Comparison of ENCODE assay signal across 8 cellular contexts in the genomic region with DNA sequence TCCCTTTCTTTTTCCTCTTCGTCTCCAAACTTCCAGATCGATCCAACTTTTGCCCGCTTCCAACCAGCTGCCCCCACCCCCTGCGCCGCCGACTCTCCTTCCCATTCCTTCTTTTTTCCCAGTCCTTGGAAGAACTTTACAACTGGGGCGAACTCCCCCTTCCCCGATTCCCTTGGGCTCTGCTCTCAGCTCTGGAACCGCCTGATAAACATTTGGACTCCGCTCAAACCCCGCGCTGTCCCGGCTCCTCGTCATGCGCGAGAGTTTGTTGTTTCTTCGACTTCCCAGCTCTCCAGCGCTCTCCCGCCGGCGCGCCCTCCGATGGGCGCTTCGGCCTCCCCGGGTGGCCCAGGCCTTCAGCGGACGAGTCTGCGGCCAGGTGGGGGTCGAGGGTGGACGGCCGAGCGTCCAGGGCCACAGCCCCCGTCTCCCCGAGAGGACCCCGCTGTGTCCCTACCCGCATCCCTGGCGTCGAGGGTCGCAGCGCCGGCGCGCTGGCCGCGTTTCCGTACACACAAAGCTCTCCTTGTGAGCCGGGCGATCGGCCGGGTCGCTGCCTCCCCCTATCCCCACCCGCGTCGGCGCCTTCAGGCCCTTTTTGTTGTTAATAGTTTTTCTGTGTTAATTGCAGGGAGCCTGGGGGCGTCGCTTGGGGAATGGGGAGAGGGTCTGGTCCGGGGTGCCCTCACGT. TPM values are rescaled to one million over a fixed set of nuclear protein-coding genes. Genes with fewer than 3 reads are reported as not detected.
A peak's percentile ranks its signal among the peaks of the same experiment; 100 is the strongest.
DNase-seq lines count a peak whose midpoint lies in the region; ATAC-seq and TF ChIP-seq lines count a peak whose summit lies in the region.

No MANE protein-coding gene starts in this region.

- H3K18ac ChIP-seq in mesenchymal stem cell (ENCODE audit: low read depth in 1 of 2, low read length in 2 of 2): peak overlapping the region; percentile 95 to 98

- no peak overlapping the region for H2BK12ac ChIP-seq in mesenchymal stem cell (ENCODE audit: low read length in 2 of 2)

- peak overlapping the region; percentile 96 for H2BK5ac ChIP-seq in mesenchymal stem cell (ENCODE audit: low read depth, low read length, poor library complexity, severe bottlenecking)

- H2AK5ac ChIP-seq in mesenchymal stem cell (ENCODE audit: low read length, severe bottlenecking): peak overlapping the region; percentile 34

- no peak overlapping the region for H2AFZ ChIP-seq in mesenchymal stem cell (ENCODE audit: low read depth, low read length)

- peak overlapping the region; percentile 93 for H2BK120ac ChIP-seq in mesenchymal stem cell (ENCODE audit: low read depth, low read length)

- no peaks in the 10 kb centered on the region for H3K9me3 Mint-ChIP-seq in type B pancreatic cell

- H3K23ac ChIP-seq in mesenchymal stem cell (ENCODE audit: low read length in 2 of 2): peak overlapping the region in 1 of 2 experiments; percentile 91

- DNase-seq in ELR (ENCODE audit: low read depth) (peak; percentile 60), NCI-H69 (lab: John Stamatoyannopoulos, UW) (peak; percentile 32), mesenchymal stem cell (peak; percentile 73), type B pancreatic cell (ENCODE audit: extremely low spot score, unreplicated experiment) (no peak), GM13976 (ENCODE audit: low spot score) (no peak)

- H3K79me1 ChIP-seq in mesenchymal stem cell (replicated peaks; ENCODE audit: low read length, poor library complexity, severe bottlenecking): peaks cover 7% of the 10 kb centered on the region

- H3K27me3 Mint-ChIP-seq in type B pancreatic cell: no peaks in the 10 kb centered on the region

- H3K36me3 ChIP-seq in duodenal mucosa (ENCODE audit: control insufficient read depth in 1 of 2, insufficient read depth in 2 of 2, low read length in 2 of 2) (peaks cover 11 to 31% of the 10 kb centered on the region in 2 donors), mesenchymal stem cell (ENCODE audit: control insufficient read depth in 1 of 2, insufficient read depth in 2 of 2, low read depth in 1 of 2, low read length in 2 of 2) (peaks cover 41 to 62% of the 10 kb centered on the region in 2 experiments)

- H3K9ac ChIP-seq in duodenal mucosa (ENCODE audit: low read depth in 1 of 2, low read length in 2 of 2) (peak overlapping the region; percentile 95 to 97), mesenchymal stem cell (ENCODE audit: low read length) (peak overlapping the region; percentile 100)

- H3K27ac Mint-ChIP-seq in type B pancreatic cell: peak overlapping the region; percentile 97

- H3K4me3 ChIP-seq in duodenal mucosa (ENCODE audit: low read depth in 1 of 2, low read length in 2 of 2) (peak overlapping the region; percentile 90 to 93), mesenchymal stem cell (ENCODE audit: insufficient read depth in 1 of 2, low read depth in 1 of 2, low read length in 2 of 2) (peak overlapping the region; percentile 89 to 96)

- peak overlapping the region; percentile 94 for H4K91ac ChIP-seq in mesenchymal stem cell (ENCODE audit: low read length)

- H3K14ac ChIP-seq in mesenchymal stem cell (ENCODE audit: low read length in 2 of 2): peak overlapping the region; percentile 69 to 90

- peak overlapping the region; percentile 82 for H3K4me2 ChIP-seq in mesenchymal stem cell (ENCODE audit: low read length, poor library complexity, severe bottlenecking)

- H3K27ac ChIP-seq in duodenal mucosa (ENCODE audit: low read depth, low read length) (peak overlapping the region; percentile 91), mesenchymal stem cell (ENCODE audit: low read length, poor library complexity, severe bottlenecking) (peak overlapping the region; percentile 90)

- peaks cover 19% of the 10 kb centered on the region for H3K4me1 Mint-ChIP-seq in type B pancreatic cell (ENCODE audit: unreplicated experiment)

- H3K4me3 Mint-ChIP-seq in type B pancreatic cell: peak overlapping the region; percentile 100

- peaks cover 8% of the 10 kb centered on the region for H3K36me3 Mint-ChIP-seq in type B pancreatic cell

- TF ChIP-seq CTCF in type B pancreatic cell (conservative IDR thresholded peaks at IDR 0.05) (no peak), GM13976 (IDR thresholded peaks at IDR 0.05; ENCODE audit: borderline replicate concordance, control extremely low read depth, extremely low read depth, insufficient read depth, missing control alignments) (no peak)

- H3K27me3 ChIP-seq in duodenal mucosa (ENCODE audit: control insufficient read depth in 1 of 2, insufficient read depth in 2 of 2, low read length in 2 of 2): no peaks in the 10 kb centered on the region
- no peaks in the 10 kb centered on the region for H3K27me3 ChIP-seq in mesenchymal stem cell (ENCODE audit: control insufficient read depth in 1 of 2, insufficient read depth in 1 of 2, low read length in 2 of 2)

- H3K4me1 ChIP-seq in duodenal mucosa (ENCODE audit: control insufficient read depth in 1 of 2, insufficient read depth in 2 of 2, low read length in 2 of 2) (peaks cover 19 to 20% of the 10 kb centered on the region in 2 donors), mesenchymal stem cell (ENCODE audit: control insufficient read depth, insufficient read depth, low read depth, low read length) (peaks cover 18% of the 10 kb centered on the region)

- in situ Hi-C loops in GM13976 (cut with MboI; ENCODE audit: low sequenced_read_pairs, unreplicated experiment): no loop called here

- peak overlapping the region; percentile 88 for H2BK15ac ChIP-seq in mesenchymal stem cell (ENCODE audit: low read depth, poor library complexity, severe bottlenecking)

- peak overlapping the region; percentile 93 for H4K8ac ChIP-seq in mesenchymal stem cell (ENCODE audit: low read length)

- H3K4ac ChIP-seq in mesenchymal stem cell (ENCODE audit: low read depth in 1 of 2, low read length in 2 of 2): peak overlapping the region; percentile 94 to 95

- under 1% methylated on average over 56 of the region's 60 CpGs for WGBS in mesenchymal stem cell

- H3K9me3 ChIP-seq in duodenal mucosa (ENCODE audit: control insufficient read depth in 1 of 2, low read length in 2 of 2): no peaks in the 10 kb centered on the region
- no peaks in the 10 kb centered on the region for H3K9me3 ChIP-seq in mesenchymal stem cell (ENCODE audit: control insufficient read depth, low read length)

- ATAC-seq in GM18909 (IDR thresholded peaks at IDR 0.05; ENCODE audit: poor library complexity, unreplicated experiment) (no peak), HG02840 (IDR thresholded peaks at IDR 0.05; ENCODE audit: low FRiP score, unreplicated experiment) (no peak)

RNA-seq across cellular contexts. Expression of gene MMP14, which starts 0.8 kb away (rescaled TPM):
- 1,343 TPM for polyA plus RNA-seq in mesenchymal stem cell (2013, experiment 1 of 2)
- 1,238 TPM for polyA plus RNA-seq in mesenchymal stem cell (2013, experiment 2 of 2)
- total RNA-seq in type B pancreatic cell (ENCODE audit: low replicate concordance): 115 and 137 TPM in 2 replicates

RNA-seq across cellular contexts. Expression of gene MRPL52, which starts 7.5 kb away (rescaled TPM):
- 219 TPM for polyA plus RNA-seq in mesenchymal stem cell (2013, experiment 1 of 2)
- polyA plus RNA-seq in mesenchymal stem cell (2013, experiment 2 of 2): 222 TPM
- total RNA-seq in type B pancreatic cell (ENCODE audit: low replicate concordance): 88.5 and 96.6 TPM in 2 replicates

RNA-seq across cellular contexts. Expression of gene SLC7A7, which starts 22.0 kb away (rescaled TPM):
- polyA plus RNA-seq in mesenchymal stem cell (2013, experiment 1 of 2): 6.4 TPM
- 6.5 TPM for polyA plus RNA-seq in mesenchymal stem cell (2013, experiment 2 of 2)
- total RNA-seq in type B pancreatic cell (ENCODE audit: low replicate concordance): 9.7 and 31.6 TPM in 2 replicates

RNA-seq across cellular contexts. Expression of gene LRP10, which starts 34.3 kb away (rescaled TPM):
- polyA plus RNA-seq in mesenchymal stem cell (2013, experiment 1 of 2): 99.1 TPM
- polyA plus RNA-seq in mesenchymal stem cell (2013, experiment 2 of 2): 101 TPM
- total RNA-seq in type B pancreatic cell (ENCODE audit: low replicate concordance): 52.3 and 91.8 TPM in 2 replicates

RNA-seq across cellular contexts. Expression of gene REM2, which starts 45.8 kb away (rescaled TPM):
- 0.10 TPM for polyA plus RNA-seq in mesenchymal stem cell (2013, experiment 1 of 2)
- polyA plus RNA-seq in mesenchymal stem cell (2013, experiment 2 of 2): 0.10 TPM
- total RNA-seq in type B pancreatic cell (ENCODE audit: low replicate concordance): 1.4 and 2.0 TPM in 2 replicates

Comparison
In these comparisons a context has a peak if more than half of its experiments do, and no peak if none do; other contexts are left out.
1. DNase-seq: peak in ELR (single experiment), NCI-H69 (single experiment) and mesenchymal stem cell (single experiment); none in type B pancreatic cell (single experiment) and GM13976 (single experiment).